Comparison of ENCODE assay signal across 8 cellular contexts in the genomic region with DNA sequence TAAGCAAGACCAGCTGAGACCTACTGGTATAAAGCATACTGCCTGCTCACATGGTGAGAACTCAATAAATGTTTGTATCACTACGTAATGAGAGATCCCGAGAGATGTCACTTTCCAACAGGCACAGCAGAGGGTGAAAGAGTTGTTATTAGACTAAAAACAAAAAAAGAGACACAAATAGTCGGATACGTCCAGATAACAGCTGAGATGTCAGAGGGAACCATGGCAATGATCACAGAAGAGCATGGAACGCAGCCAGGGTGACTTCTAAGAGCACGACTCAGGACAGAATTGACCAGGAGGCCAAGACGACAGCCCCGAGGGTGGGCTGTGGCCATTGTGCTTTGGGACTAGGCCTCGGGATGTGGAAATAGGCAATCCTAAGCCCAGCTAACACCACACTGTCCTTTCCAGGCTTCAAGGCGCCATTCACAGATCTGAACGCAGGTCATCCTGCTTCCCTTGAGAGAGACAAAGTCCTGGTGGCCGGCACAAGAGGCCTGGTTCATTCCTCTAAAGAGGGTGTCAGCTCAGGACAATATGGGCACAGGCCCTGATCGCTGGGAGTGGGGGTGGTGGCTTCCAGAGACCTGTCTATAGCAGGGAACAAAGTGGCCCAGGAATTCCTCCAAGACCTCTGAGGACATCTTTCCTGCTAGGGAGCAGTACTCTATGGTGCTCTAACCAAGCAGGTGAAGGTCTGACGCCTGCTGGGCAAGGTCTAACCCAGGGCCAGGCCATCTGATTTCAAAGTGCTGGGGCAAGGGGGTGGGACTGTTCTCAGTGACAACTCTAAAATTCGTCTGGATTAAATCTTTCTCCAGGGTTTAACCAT. TPM values are rescaled to one million over a fixed set of nuclear protein-coding genes. Genes with fewer than 3 reads are reported as not detected.
DNase-seq lines count a peak whose midpoint lies in the region; ATAC-seq and TF ChIP-seq lines count a peak whose summit lies in the region.
"Had no signal": no experiment of that assay in that cellular context is flagged by ENCODE, and none has a peak within 500 bp of the region (broad histone marks: within the 10 kb centered on the region; RNA-seq: fewer than 3 reads in every experiment).

No MANE protein-coding gene starts in this region.

- H3K9me3 ChIP-seq in OCI-LY7 (ENCODE audit: low read length): no peaks in the 10 kb centered on the region
- H3K9me3 ChIP-seq in heart right ventricle: no peaks in the 10 kb centered on the region
- H3K9me3 ChIP-seq in skeletal muscle tissue (ENCODE audit: control insufficient read depth in 3 of 3, low read length in 3 of 3): no peaks in the 10 kb centered on the region

- POLR2A ChIA-PET in OCI-LY7 (lab: Charles Lee): no interaction called here

- intact Hi-C loops in OCI-LY7 (cut with micrococcal nuclease; ENCODE audit: unreplicated experiment) (no loop called here), heart right ventricle (cut with DNase I) (loop anchor here in 2 of 10 donors (1.0 to 5.0 kb wide), 2 partner anchors 26 to 130 kb away; no protein-coding TSS in a partner anchor)

- TF ChIP-seq CTCF in OCI-LY7 (conservative IDR thresholded peaks at IDR 0.05; ENCODE audit: low read length) (no peak), heart right ventricle (IDR thresholded peaks at IDR 0.05) (no peak)

- H2AFZ ChIP-seq in OCI-LY7 (ENCODE audit: low read length): no peak overlapping the region

- H3K36me3 ChIP-seq in OCI-LY7 (ENCODE audit: insufficient read depth, low read length) (peaks cover 44% of the 10 kb centered on the region), heart right ventricle (peaks cover 0 to 45% (median 3%) of the 10 kb centered on the region in 9 donors), skeletal muscle tissue (ENCODE audit: control insufficient read depth in 3 of 3, insufficient read depth in 3 of 3, low read length in 3 of 3) (peaks cover 0 to 7% (median 3%) of the 10 kb centered on the region in 3 donors)

- no peaks in the 10 kb centered on the region for H3K27me3 ChIP-seq in heart right ventricle
- no peaks in the 10 kb centered on the region for H3K27me3 ChIP-seq in skeletal muscle tissue (ENCODE audit: control insufficient read depth in 3 of 3, insufficient read depth in 3 of 3, low read length in 3 of 3)

- peak overlapping the region; percentile 33 to 62 (median 43) for H3K9ac ChIP-seq in skeletal muscle tissue (ENCODE audit: low read depth in 1 of 3, low read length in 3 of 3)

- H3K4me1 ChIP-seq in OCI-LY7 (ENCODE audit: insufficient read depth, low read length, poor library complexity, severe bottlenecking) (peaks cover 20% of the 10 kb centered on the region), heart right ventricle (peaks cover 17 to 83% (median 75%) of the 10 kb centered on the region in 9 donors), skeletal muscle tissue (ENCODE audit: control insufficient read depth in 3 of 3, insufficient read depth in 3 of 3, low read length in 3 of 3) (peaks cover 39 to 68% (median 43%) of the 10 kb centered on the region in 3 donors)

- WGBS in heart right ventricle, 2 donors: 52 to 59% methylated on average over 15 of the region's 15 CpGs

- CTCF ChIA-PET in OCI-LY7 (lab: Charles Lee; ENCODE audit: unreplicated experiment): no interaction called here

- H4K20me1 ChIP-seq in OCI-LY7 (ENCODE audit: insufficient read depth, low read length): peaks cover 10% of the 10 kb centered on the region; the same call in 1 of the 2 replicates

- peaks cover 79% of the 10 kb centered on the region for H3K79me2 ChIP-seq in OCI-LY7 (ENCODE audit: insufficient read depth, low read depth, low read length)

- ATAC-seq in heart right ventricle: no peak

- no peak overlapping the region for H3K4me2 ChIP-seq in OCI-LY7 (ENCODE audit: low read length)

- H3K4me3 ChIP-seq in OCI-LY7 (ENCODE audit: low read depth, low read length, poor library complexity, severe bottlenecking) (no peak overlapping the region), heart right ventricle (no peak overlapping the region), skeletal muscle tissue (ENCODE audit: low read length in 3 of 3) (peak overlapping the region in 1 of 3 donors; percentile 17)

- DNase-seq in OCI-LY7 (ENCODE audit: low spot score) (no peak), heart right ventricle (no peak), cerebellar nuclear complex (lab: John Stamatoyannopoulos, UW) (no peak), GM19240 (ENCODE audit: insufficient read length, low spot score) (no peak), DMS79 treated with DMSO at 0.1 percent for 48 hours (lab: John Stamatoyannopoulos, UW) (no peak)
- DNase-seq: DMS 273 treated with DMSO at 0.1 percent for 48 hours, NCI-H187 treated with DMSO at 0.1 percent for 48 hours had no signal

- TSS peak; percentile 17 for BruUV-seq in OCI-LY7 (replicated peaks; lab: Mats Ljungman, UMichigan)

- no peaks in the 10 kb centered on the region for H3K9me2 ChIP-seq in OCI-LY7 (ENCODE audit: insufficient read depth, low read length)

- H3K27ac ChIP-seq in OCI-LY7 (ENCODE audit: low read depth, low read length, poor library complexity, severe bottlenecking) (no peak overlapping the region), heart right ventricle (peak overlapping the region in 6 of 10 donors; percentile 18 to 63 (median 41)), skeletal muscle tissue (ENCODE audit: low read depth, low read length) (peak overlapping the region; percentile 57)

RNA-seq across cellular contexts. Expression of a gene that starts 3.2 kb away (rescaled TPM):
- 24.3 and 33.2 TPM in 2 replicates for total RNA-seq in OCI-LY7 (2014; rRNA removed; shearing (Covaris generic))
- total RNA-seq in OCI-LY7 (2022) (38.9 and 39.0 TPM in 2 replicates), heart right ventricle (10 to 100 TPM; 13.1 to 33.4 (median 17.6) TPM), skeletal muscle tissue (16.2 TPM)
- 10 to 100 TPM; 20.1 to 41.8 TPM for polyA plus RNA-seq in heart right ventricle

RNA-seq across cellular contexts. Expression of a gene that starts 5.3 kb away (rescaled TPM):
- 107 and 108 TPM in 2 replicates for total RNA-seq in OCI-LY7 (2014; rRNA removed; shearing (Covaris generic))
- 119 and 128 TPM in 2 replicates for total RNA-seq in OCI-LY7 (2022)
- total RNA-seq in heart right ventricle: 1 to 10 TPM; 4.5 to 8.7 (median 6.6) TPM
- 1 to 10 TPM; 4.2 to 4.4 TPM for polyA plus RNA-seq in heart right ventricle
- 6.3 TPM for total RNA-seq in skeletal muscle tissue

RNA-seq across cellular contexts. Expression of a gene that starts 53.8 kb away (rescaled TPM):
- total RNA-seq in OCI-LY7 (2014; rRNA removed; shearing (Covaris generic)): 6.7 and 7.2 TPM in 2 replicates
- total RNA-seq in OCI-LY7 (2022) (19.1 and 19.5 TPM in 2 replicates), heart right ventricle (10 to 100 TPM; 18.7 to 26.6 (median 20.9) TPM), skeletal muscle tissue (5.7 TPM)
- polyA plus RNA-seq in heart right ventricle: 10 to 100 TPM; 15.2 to 25.2 TPM

RNA-seq across cellular contexts. Expression of a gene that starts 58.5 kb away (rescaled TPM):
- total RNA-seq in OCI-LY7 (2014; rRNA removed; shearing (Covaris generic)): 0.13 and 1.3 TPM in 2 replicates
- 0.57 and 1.2 TPM in 2 replicates for total RNA-seq in OCI-LY7 (2022)
- total RNA-seq in heart right ventricle: 1 to 10 TPM in 9 of 10 donors, under 1 TPM in 1; 0.56 to 9.1 (median 2.6) TPM
- 1 to 10 TPM; 2.1 to 2.2 TPM for polyA plus RNA-seq in heart right ventricle
- 5.2 TPM for total RNA-seq in skeletal muscle tissue

Comparison
In these comparisons a context has a peak if more than half of its experiments do, and no peak if none do; other contexts are left out.
1. RNA of a gene that starts 5.3 kb away (total RNA-seq): 107 to 128 TPM in OCI-LY7; 4.5 to 8.7 TPM in heart right ventricle and 6.3 TPM in skeletal muscle tissue (single experiment); every median in the first group is over 10 times any median in the second.